Comparison of ENCODE assay signal across 8 cellular contexts in the genomic region with DNA sequence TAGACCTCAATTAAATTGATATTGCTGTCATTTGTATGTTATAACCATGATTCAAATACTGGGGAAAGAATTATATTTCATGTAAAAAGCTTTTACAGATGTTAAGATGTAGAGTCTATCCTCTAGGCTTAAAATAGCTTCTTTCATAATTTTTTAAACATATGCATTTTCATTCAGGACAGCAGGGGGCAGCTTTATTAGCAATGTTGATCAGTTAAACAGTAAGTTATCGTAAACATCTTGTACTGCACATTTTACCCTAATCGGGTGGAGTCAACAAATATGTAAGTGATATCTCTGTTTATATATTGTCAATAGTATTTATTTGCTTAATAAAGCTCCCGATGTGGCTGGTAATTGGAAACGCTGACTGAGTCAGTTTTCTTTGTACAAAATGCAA.
A peak's percentile ranks its signal among the peaks of the same experiment; 100 is the strongest.
DNase-seq lines count a peak whose midpoint lies in the region; ATAC-seq and TF ChIP-seq lines count a peak whose summit lies in the region.

No MANE protein-coding gene starts in this region.

- H3K4me3 Mint-ChIP-seq in CD4-positive, alpha-beta T cell, result no peak overlapping the region

- no peaks in the 10 kb centered on the region for H3K36me3 Mint-ChIP-seq in CD4-positive, alpha-beta T cell (ENCODE audit: low read depth)

- H3K27me3 ChIP-seq in CD4-positive, alpha-beta T cell (ENCODE audit: control insufficient read depth, insufficient read depth, low read length), result no peaks in the 10 kb centered on the region
- H3K27me3 ChIP-seq in HUES6 (ENCODE audit: control insufficient read depth, insufficient read depth, low read length) (no peaks in the 10 kb centered on the region), ascending aorta (no peaks in the 10 kb centered on the region), lower lobe of right lung (ENCODE audit: low read depth) (no peaks in the 10 kb centered on the region), ovary (no peaks in the 10 kb centered on the region)

- no peak overlapping the region for H3K27ac Mint-ChIP-seq in CD4-positive, alpha-beta T cell

- intact Hi-C loops in CD4-positive, alpha-beta T cell (cut with DNase I, micrococcal nuclease), result loop anchor here (1.0 to 10.0 kb wide), 4 partner anchors 226 to 377 kb away; no protein-coding TSS in a partner anchor
- intact Hi-C loops in ascending aorta (cut with DNase I) (loop anchor here (5.0 kb wide), 1 partner anchor 234 kb away; no protein-coding TSS in a partner anchor), lower lobe of right lung (cut with DNase I) (no loop called here), ovary (cut with DNase I) (no loop called here)

- TF ChIP-seq EP300 in ovary (IDR thresholded peaks at IDR 0.05), result no peak

- POLR2A ChIA-PET in CD4-positive, alpha-beta T cell (lab: Charles Lee), result interaction anchor here (1.6 kb wide), 2 partner anchors 207 to 237 kb away, joined by 11 to 14 read pairs; a partner anchor contains a TSS

- DNase-seq in CD4-positive, alpha-beta T cell, result no peak
- no peak for DNase-seq in ascending aorta (ENCODE audit: low spot score in 2 of 2)
- DNase-seq in lower lobe of right lung, result no peak
- no peak for DNase-seq in ovary
- DNase-seq in 8988T, result no peak
- no peak for DNase-seq in COR-L47 (lab: John Stamatoyannopoulos, UW)
- no peak for DNase-seq in omental fat pad (ENCODE audit: low spot score)

- peak overlapping the region; percentile 63 for H3K9ac ChIP-seq in HUES6 (ENCODE audit: low read length)

- H3K4me3 ChIP-seq in HUES6 (ENCODE audit: low read depth, low read length) (no peak overlapping the region), ascending aorta (no peak overlapping the region), lower lobe of right lung (peak overlapping the region; percentile 14), ovary (no peak overlapping the region)

- 45 to 49% (median 48%) methylated on average over 4 of the region's 4 CpGs for WGBS in ovary, 3 donors

- H3K27me3 Mint-ChIP-seq in CD4-positive, alpha-beta T cell, result no peaks in the 10 kb centered on the region

- peaks cover 23% of the 10 kb centered on the region for H3K4me1 ChIP-seq in HUES6 (ENCODE audit: control insufficient read depth, insufficient read depth, low read length)
- no peaks in the 10 kb centered on the region for H3K4me1 ChIP-seq in ascending aorta
- no peaks in the 10 kb centered on the region for H3K4me1 ChIP-seq in lower lobe of right lung
- H3K4me1 ChIP-seq in ovary (ENCODE audit: insufficient read depth), result no peaks in the 10 kb centered on the region

- no peaks in the 10 kb centered on the region for H3K9me3 Mint-ChIP-seq in CD4-positive, alpha-beta T cell

- no peak for TF ChIP-seq POLR2A in ovary (IDR thresholded peaks at IDR 0.05)

- no peak for ATAC-seq in CD4-positive, alpha-beta T cell (ENCODE audit: poor library complexity)
- ATAC-seq in lower lobe of right lung, result no peak
- no peak for ATAC-seq in omental fat pad (ENCODE audit: low FRiP score)

- no peak overlapping the region for H3K27ac ChIP-seq in CD4-positive, alpha-beta T cell (ENCODE audit: low read depth, low read length)
- peak overlapping the region; percentile 89 for H3K27ac ChIP-seq in HUES6 (ENCODE audit: low read depth, low read length)
- no peak overlapping the region for H3K27ac ChIP-seq in ascending aorta
- no peak overlapping the region for H3K27ac ChIP-seq in lower lobe of right lung
- H3K27ac ChIP-seq in ovary, result no peak overlapping the region

- peak; percentile 55 for TF ChIP-seq CTCF in CD4-positive, alpha-beta T cell (IDR thresholded peaks at IDR 0.05)
- peak in 2 of 3 experiments; percentile 25 to 48 for TF ChIP-seq CTCF in ascending aorta (IDR thresholded peaks at IDR 0.05)
- peak; percentile 42 for TF ChIP-seq CTCF in lower lobe of right lung (IDR thresholded peaks at IDR 0.05)
- no peak for TF ChIP-seq CTCF in ovary (IDR thresholded peaks at IDR 0.05)
- no peak for TF ChIP-seq CTCF in omental fat pad (IDR thresholded peaks at IDR 0.05)

- H3K9me3 ChIP-seq in CD4-positive, alpha-beta T cell (ENCODE audit: control insufficient read depth, low read length), result no peaks in the 10 kb centered on the region
- H3K9me3 ChIP-seq in HUES6 (ENCODE audit: control insufficient read depth, insufficient read depth, low read depth, low read length) (peaks cover 21% of the 10 kb centered on the region; the same call in 1 of the 2 replicates), ascending aorta (no peaks in the 10 kb centered on the region), lower lobe of right lung (no peaks in the 10 kb centered on the region), ovary (no peaks in the 10 kb centered on the region)

- no peaks in the 10 kb centered on the region for H3K4me1 Mint-ChIP-seq in CD4-positive, alpha-beta T cell (ENCODE audit: low read depth)

- no peaks in the 10 kb centered on the region for H3K36me3 ChIP-seq in HUES6 (ENCODE audit: control insufficient read depth, insufficient read depth, low read length)
- H3K36me3 ChIP-seq in ascending aorta, result no peaks in the 10 kb centered on the region
- no peaks in the 10 kb centered on the region for H3K36me3 ChIP-seq in lower lobe of right lung
- H3K36me3 ChIP-seq in ovary, result no peaks in the 10 kb centered on the region

- CTCF ChIA-PET in CD4-positive, alpha-beta T cell (lab: Charles Lee), result interaction anchor here (0.8 to 1.7 kb wide), 3 partner anchors 199 to 238 kb away, joined by 3 to 23 read pairs (median 3); no protein-coding TSS in a partner anchor

Comparison
In these comparisons a context has a peak if more than half of its experiments do, and no peak if none do; other contexts are left out.
1. CTCF ChIP-seq: peak in CD4-positive, alpha-beta T cell (single experiment), ascending aorta (2 of 3) and lower lobe of right lung (single experiment); none in ovary (0 of 3) and omental fat pad (0 of 3).
2. intact Hi-C loops: an anchor here in CD4-positive, alpha-beta T cell (1.0 to 10.0 kb wide) and ascending aorta (5.0 kb wide); none called in lower lobe of right lung and ovary.